ENCODE assay signal across 1 cellular context in the genomic region with DNA sequence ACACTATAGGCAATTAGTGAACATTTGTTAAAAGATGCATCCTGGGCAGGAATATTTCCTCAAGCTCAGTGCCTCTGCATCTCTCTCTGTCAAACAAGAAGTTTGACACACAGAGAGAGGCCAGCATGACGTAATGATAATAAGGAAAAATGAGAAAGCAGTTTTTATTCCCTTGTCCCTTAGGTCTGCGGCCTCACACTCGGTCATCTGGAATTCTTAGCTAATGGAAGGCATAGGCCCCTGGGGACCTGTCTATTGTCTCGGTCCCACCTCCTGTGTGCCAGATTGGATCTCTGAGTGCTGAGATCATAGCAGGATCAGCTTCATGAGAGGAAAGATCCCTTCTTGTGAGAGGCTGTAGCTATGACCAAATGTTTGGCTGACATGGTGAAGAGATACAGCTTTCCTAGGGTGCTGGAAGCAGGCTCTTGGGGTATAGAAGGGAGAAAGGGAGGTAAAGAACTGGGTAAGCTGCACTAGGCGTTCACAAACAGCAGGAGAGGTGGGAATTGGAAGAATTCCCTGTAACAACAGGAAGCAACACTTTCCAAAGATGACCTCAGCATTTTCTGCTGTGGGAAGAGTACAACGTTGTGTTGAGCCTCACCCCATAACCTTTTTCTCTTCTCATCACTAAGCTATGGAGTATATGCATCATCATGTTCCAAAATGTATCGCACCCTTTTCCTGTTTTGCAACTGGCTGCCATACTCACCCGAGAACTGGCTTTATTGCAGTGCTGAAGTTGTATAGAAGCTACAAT.
TF ChIP-seq lines count a peak whose summit lies in the region.

No MANE protein-coding gene starts in this region.

TF ChIP-seq in GM23338, 12 proteins besides CTCF, POLR2A, EP300 and RAD21 (continued from another document):
- TF ChIP-seq, protein P1, sequence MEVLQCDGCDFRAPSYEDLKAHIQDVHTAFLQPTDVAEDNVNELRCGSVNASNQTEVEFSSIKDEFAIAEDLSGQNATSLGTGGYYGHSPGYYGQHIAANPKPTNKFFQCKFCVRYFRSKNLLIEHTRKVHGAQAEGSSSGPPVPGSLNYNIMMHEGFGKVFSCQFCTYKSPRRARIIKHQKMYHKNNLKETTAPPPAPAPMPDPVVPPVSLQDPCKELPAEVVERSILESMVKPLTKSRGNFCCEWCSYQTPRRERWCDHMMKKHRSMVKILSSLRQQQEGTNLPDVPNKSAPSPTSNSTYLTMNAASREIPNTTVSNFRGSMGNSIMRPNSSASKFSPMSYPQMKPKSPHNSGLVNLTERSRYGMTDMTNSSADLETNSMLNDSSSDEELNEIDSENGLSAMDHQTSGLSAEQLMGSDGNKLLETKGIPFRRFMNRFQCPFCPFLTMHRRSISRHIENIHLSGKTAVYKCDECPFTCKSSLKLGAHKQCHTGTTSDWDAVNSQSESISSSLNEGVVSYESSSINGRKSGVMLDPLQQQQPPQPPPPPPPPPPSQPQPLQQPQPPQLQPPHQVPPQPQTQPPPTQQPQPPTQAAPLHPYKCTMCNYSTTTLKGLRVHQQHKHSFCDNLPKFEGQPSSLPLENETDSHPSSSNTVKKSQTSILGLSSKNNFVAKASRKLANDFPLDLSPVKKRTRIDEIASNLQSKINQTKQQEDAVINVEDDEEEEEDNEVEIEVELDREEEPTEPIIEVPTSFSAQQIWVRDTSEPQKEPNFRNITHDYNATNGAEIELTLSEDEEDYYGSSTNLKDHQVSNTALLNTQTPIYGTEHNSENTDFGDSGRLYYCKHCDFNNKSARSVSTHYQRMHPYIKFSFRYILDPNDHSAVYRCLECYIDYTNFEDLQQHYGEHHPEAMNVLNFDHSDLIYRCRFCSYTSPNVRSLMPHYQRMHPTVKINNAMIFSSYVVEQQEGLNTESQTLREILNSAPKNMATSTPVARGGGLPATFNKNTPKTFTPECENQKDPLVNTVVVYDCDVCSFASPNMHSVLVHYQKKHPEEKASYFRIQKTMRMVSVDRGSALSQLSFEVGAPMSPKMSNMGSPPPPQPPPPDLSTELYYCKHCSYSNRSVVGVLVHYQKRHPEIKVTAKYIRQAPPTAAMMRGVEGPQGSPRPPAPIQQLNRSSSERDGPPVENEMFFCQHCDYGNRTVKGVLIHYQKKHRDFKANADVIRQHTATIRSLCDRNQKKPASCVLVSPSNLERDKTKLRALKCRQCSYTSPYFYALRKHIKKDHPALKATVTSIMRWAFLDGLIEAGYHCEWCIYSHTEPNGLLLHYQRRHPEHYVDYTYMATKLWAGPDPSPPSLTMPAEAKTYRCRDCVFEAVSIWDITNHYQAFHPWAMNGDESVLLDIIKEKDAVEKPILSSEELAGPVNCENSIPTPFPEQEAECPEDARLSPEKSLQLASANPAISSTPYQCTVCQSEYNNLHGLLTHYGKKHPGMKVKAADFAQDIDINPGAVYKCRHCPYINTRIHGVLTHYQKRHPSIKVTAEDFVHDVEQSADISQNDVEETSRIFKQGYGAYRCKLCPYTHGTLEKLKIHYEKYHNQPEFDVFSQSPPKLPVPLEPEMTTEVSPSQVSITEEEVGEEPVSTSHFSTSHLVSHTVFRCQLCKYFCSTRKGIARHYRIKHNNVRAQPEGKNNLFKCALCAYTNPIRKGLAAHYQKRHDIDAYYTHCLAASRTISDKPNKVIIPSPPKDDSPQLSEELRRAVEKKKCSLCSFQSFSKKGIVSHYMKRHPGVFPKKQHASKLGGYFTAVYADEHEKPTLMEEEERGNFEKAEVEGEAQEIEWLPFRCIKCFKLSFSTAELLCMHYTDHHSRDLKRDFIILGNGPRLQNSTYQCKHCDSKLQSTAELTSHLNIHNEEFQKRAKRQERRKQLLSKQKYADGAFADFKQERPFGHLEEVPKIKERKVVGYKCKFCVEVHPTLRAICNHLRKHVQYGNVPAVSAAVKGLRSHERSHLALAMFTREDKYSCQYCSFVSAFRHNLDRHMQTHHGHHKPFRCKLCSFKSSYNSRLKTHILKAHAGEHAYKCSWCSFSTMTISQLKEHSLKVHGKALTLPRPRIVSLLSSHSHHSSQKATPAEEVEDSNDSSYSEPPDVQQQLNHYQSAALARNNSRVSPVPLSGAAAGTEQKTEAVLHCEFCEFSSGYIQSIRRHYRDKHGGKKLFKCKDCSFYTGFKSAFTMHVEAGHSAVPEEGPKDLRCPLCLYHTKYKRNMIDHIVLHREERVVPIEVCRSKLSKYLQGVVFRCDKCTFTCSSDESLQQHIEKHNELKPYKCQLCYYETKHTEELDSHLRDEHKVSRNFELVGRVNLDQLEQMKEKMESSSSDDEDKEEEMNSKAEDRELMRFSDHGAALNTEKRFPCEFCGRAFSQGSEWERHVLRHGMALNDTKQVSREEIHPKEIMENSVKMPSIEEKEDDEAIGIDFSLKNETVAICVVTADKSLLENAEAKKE (CRISPR knock-in tag; IDR thresholded peaks at IDR 0.05): no peak
- TF ChIP-seq, protein P2, sequence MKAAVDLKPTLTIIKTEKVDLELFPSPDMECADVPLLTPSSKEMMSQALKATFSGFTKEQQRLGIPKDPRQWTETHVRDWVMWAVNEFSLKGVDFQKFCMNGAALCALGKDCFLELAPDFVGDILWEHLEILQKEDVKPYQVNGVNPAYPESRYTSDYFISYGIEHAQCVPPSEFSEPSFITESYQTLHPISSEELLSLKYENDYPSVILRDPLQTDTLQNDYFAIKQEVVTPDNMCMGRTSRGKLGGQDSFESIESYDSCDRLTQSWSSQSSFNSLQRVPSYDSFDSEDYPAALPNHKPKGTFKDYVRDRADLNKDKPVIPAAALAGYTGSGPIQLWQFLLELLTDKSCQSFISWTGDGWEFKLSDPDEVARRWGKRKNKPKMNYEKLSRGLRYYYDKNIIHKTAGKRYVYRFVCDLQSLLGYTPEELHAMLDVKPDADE (IDR thresholded peaks at IDR 0.05): no peak
- TF ChIP-seq POLR2AphosphoS5 (IDR thresholded peaks at IDR 0.05; ENCODE audit: low read depth) (no peak), EZH2phosphoT487 (IDR thresholded peaks at IDR 0.05; ENCODE audit: unreplicated experiment) (no peak), JUNB (IDR thresholded peaks at IDR 0.05; ENCODE audit: unreplicated experiment) (no peak), CREB1 (CRISPR knock-in tag; IDR thresholded peaks at IDR 0.05; ENCODE audit: low read depth) (no peak), ZNF331 (CRISPR knock-in tag; IDR thresholded peaks at IDR 0.05; ENCODE audit: low read depth) (no peak), NANOG (IDR thresholded peaks at IDR 0.05; ENCODE audit: borderline replicate concordance) (no peak)
- TF ChIP-seq, protein P3, sequence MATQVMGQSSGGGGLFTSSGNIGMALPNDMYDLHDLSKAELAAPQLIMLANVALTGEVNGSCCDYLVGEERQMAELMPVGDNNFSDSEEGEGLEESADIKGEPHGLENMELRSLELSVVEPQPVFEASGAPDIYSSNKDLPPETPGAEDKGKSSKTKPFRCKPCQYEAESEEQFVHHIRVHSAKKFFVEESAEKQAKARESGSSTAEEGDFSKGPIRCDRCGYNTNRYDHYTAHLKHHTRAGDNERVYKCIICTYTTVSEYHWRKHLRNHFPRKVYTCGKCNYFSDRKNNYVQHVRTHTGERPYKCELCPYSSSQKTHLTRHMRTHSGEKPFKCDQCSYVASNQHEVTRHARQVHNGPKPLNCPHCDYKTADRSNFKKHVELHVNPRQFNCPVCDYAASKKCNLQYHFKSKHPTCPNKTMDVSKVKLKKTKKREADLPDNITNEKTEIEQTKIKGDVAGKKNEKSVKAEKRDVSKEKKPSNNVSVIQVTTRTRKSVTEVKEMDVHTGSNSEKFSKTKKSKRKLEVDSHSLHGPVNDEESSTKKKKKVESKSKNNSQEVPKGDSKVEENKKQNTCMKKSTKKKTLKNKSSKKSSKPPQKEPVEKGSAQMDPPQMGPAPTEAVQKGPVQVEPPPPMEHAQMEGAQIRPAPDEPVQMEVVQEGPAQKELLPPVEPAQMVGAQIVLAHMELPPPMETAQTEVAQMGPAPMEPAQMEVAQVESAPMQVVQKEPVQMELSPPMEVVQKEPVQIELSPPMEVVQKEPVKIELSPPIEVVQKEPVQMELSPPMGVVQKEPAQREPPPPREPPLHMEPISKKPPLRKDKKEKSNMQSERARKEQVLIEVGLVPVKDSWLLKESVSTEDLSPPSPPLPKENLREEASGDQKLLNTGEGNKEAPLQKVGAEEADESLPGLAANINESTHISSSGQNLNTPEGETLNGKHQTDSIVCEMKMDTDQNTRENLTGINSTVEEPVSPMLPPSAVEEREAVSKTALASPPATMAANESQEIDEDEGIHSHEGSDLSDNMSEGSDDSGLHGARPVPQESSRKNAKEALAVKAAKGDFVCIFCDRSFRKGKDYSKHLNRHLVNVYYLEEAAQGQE (IDR thresholded peaks at IDR 0.05; ENCODE audit: unreplicated experiment): no peak
TF ChIP-seq in GM23338: peak in this region for 0.
